Comparison of ENCODE assay signal across 12 cellular contexts in genomic region chr11:61460474-61460881, GRCh38. TPM values are rescaled to one million over a fixed set of nuclear protein-coding genes. Genes with fewer than 3 reads are reported as not detected.
DNase-seq lines count a peak whose midpoint lies in the region; ATAC-seq and TF ChIP-seq lines count a peak whose summit lies in the region.
"Had no signal": no experiment of that assay in that cellular context is flagged by ENCODE, and none has a peak within 500 bp of the region (broad histone marks: within the 10 kb centered on the region; RNA-seq: fewer than 3 reads in every experiment).

No MANE protein-coding gene starts in this region.

- intact Hi-C loops in psoas muscle (cut with DNase I), result no loop called here

- H3K4me3 ChIP-seq in LNCaP clone FGC (ENCODE audit: low read depth, low read length) (no peak overlapping the region), psoas muscle (no peak overlapping the region)

- H3K9me3 ChIP-seq in psoas muscle, result no peaks in the 10 kb centered on the region

- H3K36me3 ChIP-seq in psoas muscle (ENCODE audit: insufficient read depth in 1 of 2, low read depth in 1 of 2), result peaks cover 3 to 13% of the 10 kb centered on the region in 2 donors
- H3K36me3 ChIP-seq: WERI-Rb-1 had no signal

- H3K27me3 ChIP-seq in psoas muscle (ENCODE audit: insufficient read depth in 3 of 3, low read length in 2 of 3), result no peaks in the 10 kb centered on the region

- peak; percentile 31 to 61 (median 52) for ATAC-seq in psoas muscle
- no peak for ATAC-seq in GM21825 (IDR thresholded peaks at IDR 0.05; ENCODE audit: unreplicated experiment)
- ATAC-seq: activated naive CD4-positive, alpha-beta T cell treated with anti-CD3 and anti-CD28 coated beads, Interleukin-2, amount 50 U/mL, for 72 hours had no signal

- DNase-seq in LNCaP clone FGC (ENCODE audit: low read depth) (peak; percentile 73), NCI-H446 (lab: John Stamatoyannopoulos, UW) (peak; percentile 73 to 94), globus pallidus (ENCODE audit: low spot score) (peak; percentile 33), psoas muscle (peak; percentile 71 to 73), germinal center (ENCODE audit: low spot score) (no peak), NK-92 (lab: John Stamatoyannopoulos, UW; ENCODE audit: unreplicated experiment) (no peak)
- DNase-seq: endodermal cell, naive B cell, SW 1271, WERI-Rb-1 had no signal

- H3K4me1 ChIP-seq in psoas muscle, result peaks cover 19% of the 10 kb centered on the region

- WGBS in psoas muscle, 3 donors, result 41 to 69% (median 44%) methylated on average over 3 of the region's 3 CpGs

- H3K27ac ChIP-seq in psoas muscle, result peak overlapping the region; percentile 46
- H3K27ac ChIP-seq: WERI-Rb-1 had no signal

- TF ChIP-seq CTCF in LNCaP clone FGC (IDR thresholded peaks at IDR 0.05; ENCODE audit: control insufficient read depth, extremely low read depth, insufficient read depth) (no peak), psoas muscle (IDR thresholded peaks at IDR 0.05) (no peak)

RNA-seq across cellular contexts. Expression of gene SDHAF2, which starts 30.6 kb away (rescaled TPM):
- 10 to 100 TPM; 29.4 to 45.2 (median 33.7) TPM for total RNA-seq in psoas muscle
- polyA plus RNA-seq in psoas muscle, result 100 to 1,000 TPM in 1 of 3 donors, 10 to 100 TPM in 2; 52.7 to 103 (median 84.4) TPM

RNA-seq across cellular contexts. Expression of gene CPSF7, which starts 30.7 kb away (rescaled TPM):
- 10 to 100 TPM; 51.1 to 66.2 (median 55.4) TPM for total RNA-seq in psoas muscle
- polyA plus RNA-seq in psoas muscle, result 10 to 100 TPM; 28.2 to 48.2 (median 39.9) TPM

RNA-seq across cellular contexts. Expression of gene LRRC10B, which starts 48.1 kb away (rescaled TPM):
- total RNA-seq in psoas muscle, result under 1 TPM in 3 of 4 donors, not detected in 1; 0.27 to 0.69 (median 0.64) TPM
- polyA plus RNA-seq in psoas muscle, result 1 to 10 TPM in 1 of 3 donors, under 1 TPM in 2; 0.24 to 2.1 (median 0.40) TPM
- total RNA-seq: activated naive CD4-positive, alpha-beta T cell treated with anti-CD3 and anti-CD28 coated beads, Interleukin-2, amount 50 U/mL, for 72 hours had no signal

Comparison
In these comparisons a context has a peak if more than half of its experiments do, and no peak if none do; other contexts are left out.
1. DNase-seq: peak in LNCaP clone FGC (single experiment), NCI-H446 (2 of 2), globus pallidus (single experiment) and psoas muscle (2 of 2); none in germinal center (single experiment) and NK-92 (single experiment).